12 cellular contexts compared by ENCODE assay signal in the genomic region with DNA sequence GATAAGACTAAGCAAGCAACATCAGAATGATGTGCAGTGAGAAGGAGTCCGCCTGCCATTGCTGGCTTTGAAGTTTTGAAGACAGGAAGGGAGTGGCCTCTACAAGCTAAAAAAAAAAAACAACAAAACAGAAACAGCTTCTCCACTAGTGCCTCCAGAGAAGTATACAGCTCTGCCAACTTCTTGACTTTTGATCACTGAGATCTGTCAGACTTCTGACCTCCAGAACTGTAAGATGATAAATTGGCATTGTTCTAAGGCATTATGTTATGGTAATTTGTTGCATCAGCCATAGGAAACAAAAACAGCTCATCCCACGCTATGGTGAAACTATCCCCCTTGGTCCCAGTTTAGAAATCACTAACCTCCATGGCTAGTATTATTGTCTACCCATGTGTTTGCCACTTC.
DNase-seq lines count a peak whose midpoint lies in the region; ATAC-seq and TF ChIP-seq lines count a peak whose summit lies in the region.
"Had no signal": no experiment of that assay in that cellular context is flagged by ENCODE, and none has a peak within 500 bp of the region (broad histone marks: within the 10 kb centered on the region; RNA-seq: fewer than 3 reads in every experiment).

No MANE protein-coding gene starts in this region.

- no peak for TF ChIP-seq CTCF in brain microvascular endothelial cell (IDR thresholded peaks at IDR 0.05; ENCODE audit: low read depth, low read length, missing control alignments)

- ATAC-seq in activated T-cell treated with anti-CD3 and anti-CD28 coated beads, Interleukin-2, amount 50 U/mL, for 72 hours (replicated peaks in 1 of 2): peak; percentile 79 to 92
- peak; percentile 80 for ATAC-seq in HG02885 (IDR thresholded peaks at IDR 0.05; ENCODE audit: poor library complexity, unreplicated experiment)
- no peak for ATAC-seq in stimulated activated memory B cell treated with anti-CD40 and anti-IgM and Interleukin-4, amounts not matched to agents 10 μg/mL and 1 μg/mL and 100 μg/mL, for 72 hours

- in situ Hi-C loops in brain microvascular endothelial cell (cut with HindIII; ENCODE audit: low pct_ligation_motif_present, low sequenced_read_pairs): no loop called here

- no peak overlapping the region for H3K4me3 ChIP-seq in brain microvascular endothelial cell (ENCODE audit: low read depth, low read length)
- H3K4me3 ChIP-seq: left ventricle myocardium inferior, stomach had no signal

- peak overlapping the region; percentile 32 to 42 for H3K4me3 Mint-ChIP-seq in activated T-cell treated with anti-CD3 and anti-CD28 coated beads, Interleukin-2, amount 50 U/mL, for 72 hours
- H3K4me3 Mint-ChIP-seq in stimulated activated memory B cell treated with anti-CD40 and anti-IgM and Interleukin-4, amounts not matched to agents 10 μg/mL and 1 μg/mL and 100 μg/mL, for 72 hours: no peak overlapping the region

- no peaks in the 10 kb centered on the region for H3K27me3 ChIP-seq in brain microvascular endothelial cell (replicated peaks)
- H3K27me3 ChIP-seq: stomach had no signal

- peaks cover 0 to 2% of the 10 kb centered on the region in 2 donors for H3K9me3 Mint-ChIP-seq in activated T-cell treated with anti-CD3 and anti-CD28 coated beads, Interleukin-2, amount 50 U/mL, for 72 hours
- H3K9me3 Mint-ChIP-seq in stimulated activated memory B cell treated with anti-CD40 and anti-IgM and Interleukin-4, amounts not matched to agents 10 μg/mL and 1 μg/mL and 100 μg/mL, for 72 hours: no peaks in the 10 kb centered on the region

- DNase-seq in activated T-cell treated with anti-CD3 and anti-CD28 coated beads, Interleukin-2, amount 50 U/mL, for 72 hours: no peak
- DNase-seq in activated T-cell treated with anti-CD3 and anti-CD28 coated beads, Interleukin-2, amount 50 U/mL, for 1 hour: no peak
- peak; percentile 23 for DNase-seq in amniotic epithelial cell (ENCODE audit: low read depth)
- DNase-seq in NCI-H2196 (lab: John Stamatoyannopoulos, UW; ENCODE audit: unreplicated experiment): no peak
- no peak for DNase-seq in brain microvascular endothelial cell
- DNase-seq in superior temporal gyrus (ENCODE audit: extremely low spot score): no peak
- DNase-seq: activated T-cell treated with anti-CD3 and anti-CD28 coated beads, Interleukin-2, amount 50 U/mL, for 48 hours; left ventricle myocardium inferior; NCI-H2029 treated with DMSO at 0.1 percent for 48 hours; stomach had no signal

- no peaks in the 10 kb centered on the region for H3K27me3 Mint-ChIP-seq in activated T-cell treated with anti-CD3 and anti-CD28 coated beads, Interleukin-2, amount 50 U/mL, for 72 hours (ENCODE audit: low read depth)
- no peaks in the 10 kb centered on the region for H3K27me3 Mint-ChIP-seq in stimulated activated memory B cell treated with anti-CD40 and anti-IgM and Interleukin-4, amounts not matched to agents 10 μg/mL and 1 μg/mL and 100 μg/mL, for 72 hours

- H3K36me3 Mint-ChIP-seq in activated T-cell treated with anti-CD3 and anti-CD28 coated beads, Interleukin-2, amount 50 U/mL, for 72 hours (ENCODE audit: insufficient read depth in 2 of 2): no peaks in the 10 kb centered on the region
- H3K36me3 Mint-ChIP-seq in stimulated activated memory B cell treated with anti-CD40 and anti-IgM and Interleukin-4, amounts not matched to agents 10 μg/mL and 1 μg/mL and 100 μg/mL, for 72 hours: no peaks in the 10 kb centered on the region

- no peaks in the 10 kb centered on the region for H3K36me3 ChIP-seq in brain microvascular endothelial cell (replicated peaks)
- H3K36me3 ChIP-seq: left ventricle myocardium inferior, stomach had no signal

- H3K4me1 Mint-ChIP-seq in activated T-cell treated with anti-CD3 and anti-CD28 coated beads, Interleukin-2, amount 50 U/mL, for 72 hours (ENCODE audit: low read depth): peaks cover 14% of the 10 kb centered on the region
- H3K4me1 Mint-ChIP-seq in stimulated activated memory B cell treated with anti-CD40 and anti-IgM and Interleukin-4, amounts not matched to agents 10 μg/mL and 1 μg/mL and 100 μg/mL, for 72 hours: peaks cover 14% of the 10 kb centered on the region

- H3K27ac Mint-ChIP-seq in activated T-cell treated with anti-CD3 and anti-CD28 coated beads, Interleukin-2, amount 50 U/mL, for 72 hours: peak overlapping the region; percentile 96
- peak overlapping the region; percentile 28 for H3K27ac Mint-ChIP-seq in stimulated activated memory B cell treated with anti-CD40 and anti-IgM and Interleukin-4, amounts not matched to agents 10 μg/mL and 1 μg/mL and 100 μg/mL, for 72 hours

- no peak overlapping the region for H3K27ac ChIP-seq in brain microvascular endothelial cell
- H3K27ac ChIP-seq: left ventricle myocardium inferior, stomach had no signal
